Comparison of ENCODE assay signal across 21 cellular contexts in genomic region chr11:72208281-72208680, GRCh38. TPM values are rescaled to one million over a fixed set of nuclear protein-coding genes. Genes with fewer than 3 reads are reported as not detected.
"Had no signal": no experiment of that assay in that cellular context is flagged by ENCODE, and none has a peak within 500 bp of the region (broad histone marks: within the 10 kb centered on the region; RNA-seq: fewer than 3 reads in every experiment).

No MANE protein-coding gene starts in this region.

- H3K4me3 ChIP-seq: cardiac muscle cell, MG63, PC-9 had no signal

- H3K9ac ChIP-seq: KMS-11 had no signal

- H3K27me3 ChIP-seq: brain microvascular endothelial cell had no signal

- H3K36me3 ChIP-seq: brain microvascular endothelial cell, cardiac muscle cell, MG63 had no signal

- H2AFZ ChIP-seq: PC-9 had no signal

- H3K27ac ChIP-seq: brain microvascular endothelial cell, cardiac muscle cell, KMS-11, PC-9 had no signal

- ATAC-seq: activated CD4-positive, CD25-positive, alpha-beta regulatory T cell treated with anti-CD3 and anti-CD28 coated beads, Interleukin-2, amount 50 U/mL, for 24 hours had no signal

- H3K4me3 Mint-ChIP-seq: activated naive CD4-positive, alpha-beta T cell treated with anti-CD3 and anti-CD28 coated beads for 36 hours; activated naive CD8-positive, alpha-beta T cell; activated T-cell treated with anti-CD3 and anti-CD28 coated beads, Interleukin-2, amount 50 U/mL, for 24 hours; activated T-helper 1 cell treated with anti-CD3 and anti-CD28 coated beads, Interleukin-12 subunit alpha, Interleukin-12 subunit beta, Interleukin-2, Interleukin-4 antibody, amounts not matched to agents 30 ng/mL and 10 ng/mL and 1 ng/mL, durations not matched to agents 14 hours and 24 hours and 36 hours; T-helper 1 cell treated with Interleukin-12 subunit alpha and Interleukin-12 subunit beta and Interleukin-4 antibody, amounts not matched to agents 30 μg/mL and 1 μg/mL, for 36 hours had no signal

- DNase-seq: activated CD4-positive, alpha-beta T cell treated with anti-CD3 and anti-CD28 coated beads for 4 hours; activated gamma-delta T cell; activated naive CD4-positive, alpha-beta T cell treated with anti-CD3 and anti-CD28 coated beads for 36 hours; activated T-cell treated with anti-CD3 and anti-CD28 coated beads, Interleukin-2, amount 50 U/mL, for 24 hours; brain microvascular endothelial cell; MG63; NCI-H1105 treated with DMSO at 0.1 percent for 48 hours; NCI-H1436 treated with DMSO at 0.1 percent for 48 hours; NCI-H187; NCI-H2081; NCI-H510A treated with DMSO at 0.1 percent for 48 hours; NCI-H69; PC-9; SHP77 treated with DMSO at 0.1 percent for 48 hours had no signal

- H3K4me2 ChIP-seq: KMS-11, PC-9 had no signal

- H3K27ac Mint-ChIP-seq: activated naive CD4-positive, alpha-beta T cell treated with anti-CD3 and anti-CD28 coated beads for 36 hours; activated naive CD8-positive, alpha-beta T cell; activated T-cell treated with anti-CD3 and anti-CD28 coated beads, Interleukin-2, amount 50 U/mL, for 24 hours; activated T-helper 1 cell treated with anti-CD3 and anti-CD28 coated beads, Interleukin-12 subunit alpha, Interleukin-12 subunit beta, Interleukin-2, Interleukin-4 antibody, amounts not matched to agents 30 ng/mL and 10 ng/mL and 1 ng/mL, durations not matched to agents 14 hours and 24 hours and 36 hours; T-helper 1 cell treated with Interleukin-12 subunit alpha and Interleukin-12 subunit beta and Interleukin-4 antibody, amounts not matched to agents 30 μg/mL and 1 μg/mL, for 36 hours had no signal

RNA-seq across cellular contexts. Expression of gene FOLR2, which starts 8.3 kb away (rescaled TPM):
- total RNA-seq: activated naive CD4-positive, alpha-beta T cell treated with anti-CD3 and anti-CD28 coated beads for 36 hours; activated T-helper 1 cell treated with anti-CD3 and anti-CD28 coated beads, Interleukin-12 subunit alpha, Interleukin-12 subunit beta, Interleukin-2, Interleukin-4 antibody, amounts not matched to agents 30 ng/mL and 10 ng/mL and 1 ng/mL, durations not matched to agents 14 hours and 24 hours and 36 hours; cardiac muscle cell; PC-9; SK-MEL-5 had no signal
- polyA plus RNA-seq: cardiac muscle cell had no signal

RNA-seq across cellular contexts. Expression of gene FOLR1, which starts 16.3 kb away (rescaled TPM):
- total RNA-seq: activated naive CD4-positive, alpha-beta T cell treated with anti-CD3 and anti-CD28 coated beads for 36 hours; activated T-helper 1 cell treated with anti-CD3 and anti-CD28 coated beads, Interleukin-12 subunit alpha, Interleukin-12 subunit beta, Interleukin-2, Interleukin-4 antibody, amounts not matched to agents 30 ng/mL and 10 ng/mL and 1 ng/mL, durations not matched to agents 14 hours and 24 hours and 36 hours; SK-MEL-5 had no signal

RNA-seq across cellular contexts. Expression of gene PHOX2A, which starts 35.7 kb away (rescaled TPM):
- total RNA-seq: activated naive CD4-positive, alpha-beta T cell treated with anti-CD3 and anti-CD28 coated beads for 36 hours; activated T-helper 1 cell treated with anti-CD3 and anti-CD28 coated beads, Interleukin-12 subunit alpha, Interleukin-12 subunit beta, Interleukin-2, Interleukin-4 antibody, amounts not matched to agents 30 ng/mL and 10 ng/mL and 1 ng/mL, durations not matched to agents 14 hours and 24 hours and 36 hours; PC-9; SK-MEL-5 had no signal
- polyA plus RNA-seq: cardiac muscle cell had no signal
